23 cellular contexts compared by ENCODE assay signal in the genomic region with DNA sequence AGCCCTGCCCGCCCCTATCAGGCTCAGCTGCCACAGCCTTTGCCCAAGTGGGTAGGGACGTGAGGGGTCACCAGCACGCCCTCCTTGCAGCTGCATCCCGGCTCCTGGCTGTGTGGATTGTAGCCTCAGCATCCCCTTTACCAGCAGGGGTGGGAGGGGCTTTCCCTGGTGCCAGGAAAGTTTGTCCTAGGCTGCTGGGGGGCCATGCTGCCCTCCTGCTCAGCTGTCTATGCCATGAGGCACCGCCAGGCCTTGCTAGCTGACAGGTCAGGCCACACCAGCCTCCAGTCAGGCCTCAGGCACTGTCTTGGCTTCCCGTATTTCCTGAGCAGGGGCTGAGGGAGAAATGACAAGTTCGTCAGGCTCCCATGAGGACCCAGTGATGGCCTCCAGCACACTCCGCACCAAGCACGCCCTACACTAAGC. TPM values are rescaled to one million over a fixed set of nuclear protein-coding genes. Genes with fewer than 3 reads are reported as not detected.
DNase-seq lines count a peak whose midpoint lies in the region; ATAC-seq and TF ChIP-seq lines count a peak whose summit lies in the region.
"Had no signal": no experiment of that assay in that cellular context is flagged by ENCODE, and none has a peak within 500 bp of the region (broad histone marks: within the 10 kb centered on the region; RNA-seq: fewer than 3 reads in every experiment).

No MANE protein-coding gene starts in this region.

- no peak overlapping the region for H3K18ac ChIP-seq in H9 (ENCODE audit: insufficient read length, low read depth, low read length)

- H3K27ac ChIP-seq in H9 (ENCODE audit: insufficient read length, low read depth, low read length) = no peak overlapping the region
- H3K27ac ChIP-seq: esophagus squamous epithelium, hepatocyte, Peyer's patch, prostate gland had no signal

- no peak overlapping the region for H3T11ph ChIP-seq in H9 (ENCODE audit: low read length)

- H3K27me3 ChIP-seq in H9 (ENCODE audit: insufficient read depth, low read length) = no peaks in the 10 kb centered on the region
- H3K27me3 ChIP-seq: breast epithelium, esophagus squamous epithelium, hepatocyte, Peyer's patch had no signal

- H4K5ac ChIP-seq in H9 (ENCODE audit: insufficient read length, low read depth, low read length) = no peak overlapping the region

- no peak overlapping the region for H3K14ac ChIP-seq in H9 (ENCODE audit: insufficient read depth, low read length)

- ATAC-seq in GM19395 (IDR thresholded peaks at IDR 0.05; ENCODE audit: unreplicated experiment) (no peak), GM19328 (IDR thresholded peaks at IDR 0.05; ENCODE audit: unreplicated experiment) (no peak)

- no peak overlapping the region for H4K91ac ChIP-seq in H9 (ENCODE audit: insufficient read length, low read depth, low read length)

- H3K9ac ChIP-seq in H9 (ENCODE audit: extremely low read depth, insufficient read length, low read length) = no peak overlapping the region

- no peak overlapping the region for H2BK15ac ChIP-seq in H9 (ENCODE audit: low read depth, low read length)

- no peaks in the 10 kb centered on the region for H3K79me2 ChIP-seq in H9 (ENCODE audit: insufficient read depth, low read length)
- H3K79me2 ChIP-seq: hepatocyte had no signal

- H3K9me3 Mint-ChIP-seq in H9 = no peaks in the 10 kb centered on the region
- no peaks in the 10 kb centered on the region for H3K9me3 Mint-ChIP-seq in progenitor cell of endocrine pancreas (ENCODE audit: low read depth)
- H3K9me3 Mint-ChIP-seq: CD4-positive, CD25-positive, alpha-beta regulatory T cell; nephron; T-helper 1 cell treated with Interleukin-12 subunit alpha and Interleukin-12 subunit beta and Interleukin-4 antibody, amounts not matched to agents 30 μg/mL and 1 μg/mL, for 36 hours had no signal

- H2AK5ac ChIP-seq in H9 (ENCODE audit: insufficient read length, low read length) = no peak overlapping the region

- H3K9me3 ChIP-seq in H9 (ENCODE audit: control insufficient read depth, low read depth, low read length) = no peaks in the 10 kb centered on the region
- H3K9me3 ChIP-seq: breast epithelium, esophagus squamous epithelium, Peyer's patch, prostate gland had no signal

- WGBS in H9 (ENCODE audit: extremely low coverage, insufficient read length, low lambda C conversion rate) = no CpG with 5 or more reads among the region's 9 CpGs

- no peak overlapping the region for H2BK120ac ChIP-seq in H9 (ENCODE audit: low read depth, low read length, poor library complexity, severe bottlenecking)

- no peak overlapping the region for H2BK20ac ChIP-seq in H9 (ENCODE audit: low read depth, low read length, poor library complexity, severe bottlenecking)

- H3K4me1 ChIP-seq in H9 (ENCODE audit: insufficient read depth, low read length) = no peaks in the 10 kb centered on the region; the same call in 1 of the 2 replicates
- H3K4me1 ChIP-seq: breast epithelium, Peyer's patch, prostate gland had no signal

- no peak overlapping the region for H2BK12ac ChIP-seq in H9 (ENCODE audit: insufficient read length, low read depth, low read length)

- no peak overlapping the region for H2BK5ac ChIP-seq in H9 (ENCODE audit: insufficient read length, low read length)

- H3K23me2 ChIP-seq in H9 (ENCODE audit: insufficient read length, low read depth, low read length, poor library complexity, severe bottlenecking) = no peaks in the 10 kb centered on the region

- no peaks in the 10 kb centered on the region for H3K79me1 ChIP-seq in H9 (ENCODE audit: insufficient read depth, low read depth, low read length, poor library complexity, severe bottlenecking)

- no peak overlapping the region for H4K8ac ChIP-seq in H9 (replicated peaks; ENCODE audit: insufficient read length, low read depth, low read length)

- peak; percentile 6 for DNase-seq in AG20443 (ENCODE audit: low spot score)
- DNase-seq in H9 = no peak
- DNase-seq in iPS-NIHi7 (ENCODE audit: extremely low spot score) = peak; percentile 10
- no peak for DNase-seq in progenitor cell of endocrine pancreas (ENCODE audit: low spot score, unreplicated experiment)
- DNase-seq in NK-92 treated with Interleukin-12 subunit alpha and Interleukin-12 subunit beta, amount 100 ng/mL, for 24 hours (lab: John Stamatoyannopoulos, UW) = no peak
- DNase-seq: activated CD4-positive, alpha-beta T cell treated with anti-CD3 and anti-CD28 coated beads for 4 hours; activated naive CD4-positive, alpha-beta T cell treated with anti-CD3 and anti-CD28 coated beads, Interleukin-2, amount 50 U/mL, for 16 hours; amygdala; CD4-positive, CD25-positive, alpha-beta regulatory T cell; esophagus squamous epithelium; GOT3; Kasumi-1; MV-4-11; NCI-H510A treated with DMSO at 0.1 percent for 48 hours; Peyer's patch; stimulated activated CD8-positive, alpha-beta memory T cell treated with anti-CD3 and anti-CD28 coated beads, Interleukin-4, amount 100 ng/mL, for 48 hours had no signal

- H2AFZ ChIP-seq in H9 (ENCODE audit: low read length) = no peak overlapping the region
- H2AFZ ChIP-seq: hepatocyte had no signal

- H3K4me1 Mint-ChIP-seq in H9 (peaks cover 0 to 1% of the 10 kb centered on the region in 2 experiments; a peak in 3 of 4 replicates), progenitor cell of endocrine pancreas (ENCODE audit: low read depth) (no peaks in the 10 kb centered on the region)
- H3K4me1 Mint-ChIP-seq: nephron had no signal

- no peak overlapping the region for H3K4me2 ChIP-seq in H9 (ENCODE audit: insufficient read depth, insufficient read length, low read length)
- H3K4me2 ChIP-seq: hepatocyte had no signal

- H3K4ac ChIP-seq in H9 (ENCODE audit: low read depth, low read length) = no peak overlapping the region

- H3K56ac ChIP-seq in H9 (ENCODE audit: insufficient read length, low read depth, low read length) = no peak overlapping the region

- no peak for TF ChIP-seq CTCF in H9 (conservative IDR thresholded peaks at IDR 0.05)
- TF ChIP-seq CTCF in progenitor cell of endocrine pancreas (IDR thresholded peaks at IDR 0.05; ENCODE audit: unreplicated experiment) = no peak

- H3K23ac ChIP-seq in H9 (ENCODE audit: insufficient read length, low read depth, low read length) = no peak overlapping the region

- peak overlapping the region in 1 of 2 experiments; percentile 51; a peak in 1 of 5 replicates for H3K4me3 Mint-ChIP-seq in H9
- no peak overlapping the region for H3K4me3 Mint-ChIP-seq in progenitor cell of endocrine pancreas (ENCODE audit: low read depth)
- H3K4me3 Mint-ChIP-seq: nephron; T-helper 1 cell treated with Interleukin-12 subunit alpha and Interleukin-12 subunit beta and Interleukin-4 antibody, amounts not matched to agents 30 μg/mL and 1 μg/mL, for 36 hours had no signal

- H3K27ac Mint-ChIP-seq in H9 = peak overlapping the region in 2 of 3 experiments; percentile 48 to 83; a peak in 2 of 7 replicates
- H3K27ac Mint-ChIP-seq in progenitor cell of endocrine pancreas = peak overlapping the region; percentile 49
- H3K27ac Mint-ChIP-seq: CD4-positive, CD25-positive, alpha-beta regulatory T cell; nephron; T-helper 1 cell treated with Interleukin-12 subunit alpha and Interleukin-12 subunit beta and Interleukin-4 antibody, amounts not matched to agents 30 μg/mL and 1 μg/mL, for 36 hours had no signal

- H3K36me3 Mint-ChIP-seq in H9 (ENCODE audit: insufficient read depth in 1 of 3, low read depth in 3 of 3) = peaks cover 39 to 61% (median 47%) of the 10 kb centered on the region in 3 experiments; a peak in 6 of 7 replicates
- peaks cover 7% of the 10 kb centered on the region for H3K36me3 Mint-ChIP-seq in progenitor cell of endocrine pancreas (ENCODE audit: insufficient read depth)

- H3K27me3 Mint-ChIP-seq in H9 (ENCODE audit: low read depth) (no peaks in the 10 kb centered on the region; the same call in none of the 2 replicates), progenitor cell of endocrine pancreas (no peaks in the 10 kb centered on the region)
- H3K27me3 Mint-ChIP-seq: CD4-positive, CD25-positive, alpha-beta regulatory T cell had no signal

- no peaks in the 10 kb centered on the region for H4K20me1 ChIP-seq in H9 (ENCODE audit: control insufficient read depth, insufficient read depth, insufficient read length)

RNA-seq across cellular contexts. Expression of gene TKT, which starts 32.3 kb away (rescaled TPM):
- total RNA-seq in H9 (2021) (650 and 676 TPM in 2 replicates), progenitor cell of endocrine pancreas (250 and 259 TPM in 2 replicates)

Comparison
In these comparisons a context has a peak if more than half of its experiments do, and no peak if none do; other contexts are left out.
1. DNase-seq: peak in AG20443 (single experiment) and iPS-NIHi7 (single experiment); none in H9 (single experiment), progenitor cell of endocrine pancreas (single experiment) and NK-92 treated with Interleukin-12 subunit alpha and Interleukin-12 subunit beta, amount 100 ng/mL, for 24 hours (single experiment).